8 cellular contexts compared by ENCODE assay signal in genomic region chr15:43776101-43776717, GRCh38. TPM values are rescaled to one million over a fixed set of nuclear protein-coding genes. Genes with fewer than 3 reads are reported as not detected.
DNase-seq lines count a peak whose midpoint lies in the region; ATAC-seq, FAIRE-seq and TF ChIP-seq lines count a peak whose summit lies in the region.

No MANE protein-coding gene starts in this region.

- CTCF ChIA-PET in Calu3 (lab: Charles Lee), result interaction anchor here (0.6 to 0.8 kb wide), 3 partner anchors 14 to 630 kb away, joined by 3 to 6 read pairs (median 3); no protein-coding TSS in a partner anchor
- CTCF ChIA-PET in activated CD4-positive, alpha-beta memory T cell treated with anti-CD3 and anti-CD28 coated beads for 36 hours (lab: Charles Lee), result interaction anchor here (0.8 to 2.1 kb wide), 8 partner anchors 12 to 34 kb away, joined by 3 to 15 read pairs (median 5); partner anchors contain the start of genes HYPK and SERINC4

- no peak for TF ChIP-seq POLR2A in H54 (IDR thresholded peaks at IDR 0.05; ENCODE audit: low read depth, low read length)

- no peak for FAIRE-seq in H54 (lab: Jason Lieb, UNC)

- no peaks in the 10 kb centered on the region for H3K27me3 Mint-ChIP-seq in Calu3 (ENCODE audit: unreplicated experiment)
- no peaks in the 10 kb centered on the region for H3K27me3 Mint-ChIP-seq in activated CD4-positive, alpha-beta memory T cell treated with anti-CD3 and anti-CD28 coated beads for 36 hours
- peaks cover 8% of the 10 kb centered on the region for H3K27me3 Mint-ChIP-seq in progenitor cell of endocrine pancreas

- peak overlapping the region; percentile 80 for H3K4me3 ChIP-seq in fibroblast of the aortic adventitia (ENCODE audit: low read depth, low read length)

- ATAC-seq in GM19324 (IDR thresholded peaks at IDR 0.05; ENCODE audit: low FRiP score, unreplicated experiment), result peak; percentile 54
- peak; percentile 63 for ATAC-seq in HG03342 (IDR thresholded peaks at IDR 0.05; ENCODE audit: unreplicated experiment)

- H3K27ac Mint-ChIP-seq in Calu3 (ENCODE audit: unreplicated experiment) (peak overlapping the region; percentile 79), progenitor cell of endocrine pancreas (peak overlapping the region; percentile 90)
- H3K27ac Mint-ChIP-seq in activated CD4-positive, alpha-beta memory T cell treated with anti-CD3 and anti-CD28 coated beads for 36 hours, result no peak overlapping the region

- H3K36me3 Mint-ChIP-seq in Calu3 (ENCODE audit: insufficient read depth, unreplicated experiment), result peaks cover 51% of the 10 kb centered on the region
- peaks cover 15% of the 10 kb centered on the region for H3K36me3 Mint-ChIP-seq in activated CD4-positive, alpha-beta memory T cell treated with anti-CD3 and anti-CD28 coated beads for 36 hours
- peaks cover 12% of the 10 kb centered on the region for H3K36me3 Mint-ChIP-seq in progenitor cell of endocrine pancreas (ENCODE audit: insufficient read depth)

- POLR2A ChIA-PET in activated CD4-positive, alpha-beta memory T cell treated with anti-CD3 and anti-CD28 coated beads for 36 hours (lab: Charles Lee), result interaction anchor here (1.1 to 2.5 kb wide), 7 partner anchors 12 to 51 kb away, joined by 4 to 21 read pairs (median 7); partner anchors contain the start of genes HYPK, MFAP1, SERF2 and SERINC4

- H3K4me1 Mint-ChIP-seq in Calu3 (ENCODE audit: low read depth, unreplicated experiment) (no peaks in the 10 kb centered on the region), progenitor cell of endocrine pancreas (ENCODE audit: low read depth) (peaks cover 2% of the 10 kb centered on the region)
- H3K4me1 Mint-ChIP-seq in activated CD4-positive, alpha-beta memory T cell treated with anti-CD3 and anti-CD28 coated beads for 36 hours (ENCODE audit: low read depth), result peaks cover 24% of the 10 kb centered on the region

- peak overlapping the region; percentile 74 for H3K4me3 Mint-ChIP-seq in Calu3 (ENCODE audit: low read depth, unreplicated experiment)
- H3K4me3 Mint-ChIP-seq in activated CD4-positive, alpha-beta memory T cell treated with anti-CD3 and anti-CD28 coated beads for 36 hours, result peak overlapping the region; percentile 85
- H3K4me3 Mint-ChIP-seq in progenitor cell of endocrine pancreas (ENCODE audit: low read depth), result peak overlapping the region; percentile 77

- H3K9me3 Mint-ChIP-seq in Calu3 (ENCODE audit: low read depth, unreplicated experiment) (no peaks in the 10 kb centered on the region), progenitor cell of endocrine pancreas (ENCODE audit: low read depth) (no peaks in the 10 kb centered on the region)
- no peaks in the 10 kb centered on the region for H3K9me3 Mint-ChIP-seq in activated CD4-positive, alpha-beta memory T cell treated with anti-CD3 and anti-CD28 coated beads for 36 hours

- intact Hi-C loops in Calu3 (cut with micrococcal nuclease; ENCODE audit: unreplicated experiment), result no loop called here
- intact Hi-C loops in activated CD4-positive, alpha-beta memory T cell treated with anti-CD3 and anti-CD28 coated beads for 36 hours (cut with micrococcal nuclease), result loop anchor here (2.0 kb wide), 1 partner anchor 27 kb away; no protein-coding TSS in a partner anchor

- no TSS peak for BruUV-seq in Calu3 (replicated peaks; lab: Mats Ljungman, UMichigan)

- TF ChIP-seq CTCF in Calu3 (IDR thresholded peaks at IDR 0.05; ENCODE audit: unreplicated experiment) (no peak), fibroblast of the aortic adventitia (IDR thresholded peaks at IDR 0.05; ENCODE audit: insufficient read depth, low read length) (no peak), progenitor cell of endocrine pancreas (IDR thresholded peaks at IDR 0.05; ENCODE audit: unreplicated experiment) (no peak)

- DNase-seq in Calu3 (no peak), fibroblast of the aortic adventitia (ENCODE audit: low read depth) (no peak), progenitor cell of endocrine pancreas (ENCODE audit: low spot score, unreplicated experiment) (no peak), NOMO-1 (lab: John Stamatoyannopoulos, UW; ENCODE audit: unreplicated experiment in 2 of 2) (no peak), H54 (ENCODE audit: insufficient read length, low spot score) (no peak)
- DNase-seq in activated CD4-positive, alpha-beta memory T cell treated with anti-CD3 and anti-CD28 coated beads for 36 hours, result peak; percentile 47

RNA-seq across cellular contexts. Expression of gene ELL3, which starts 0.6 kb away (rescaled TPM):
- total RNA-seq in Calu3 (2022) (1.3 and 2.0 TPM in 2 replicates), fibroblast of the aortic adventitia (ENCODE audit: low replicate concordance) (2.1 and 4.9 TPM in 2 replicates), progenitor cell of endocrine pancreas (2.1 and 3.8 TPM in 2 replicates)
- total RNA-seq in activated CD4-positive, alpha-beta memory T cell treated with anti-CD3 and anti-CD28 coated beads for 36 hours, result 1 to 10 TPM; 2.4 to 2.9 TPM

RNA-seq across cellular contexts. Expression of gene SERF2, which starts 15.9 kb away (rescaled TPM):
- total RNA-seq in Calu3 (2022), result 331 and 358 TPM in 2 replicates
- 100 to 1,000 TPM; 787 to 817 TPM for total RNA-seq in activated CD4-positive, alpha-beta memory T cell treated with anti-CD3 and anti-CD28 coated beads for 36 hours
- 516 and 576 TPM in 2 replicates for total RNA-seq in fibroblast of the aortic adventitia (ENCODE audit: low replicate concordance)
- 597 and 612 TPM in 2 replicates for total RNA-seq in progenitor cell of endocrine pancreas

RNA-seq across cellular contexts. Expression of gene SERINC4, which starts 23.8 kb away (rescaled TPM):
- total RNA-seq in Calu3 (2022) (0.33 TPM in 1 of 2 replicates, not detected in the other), fibroblast of the aortic adventitia (ENCODE audit: low replicate concordance) (0.18 TPM in 1 of 2 replicates, not detected in the other), progenitor cell of endocrine pancreas (0.33 and 0.36 TPM in 2 replicates)
- under 1 TPM; 0.10 to 0.15 TPM for total RNA-seq in activated CD4-positive, alpha-beta memory T cell treated with anti-CD3 and anti-CD28 coated beads for 36 hours

RNA-seq across cellular contexts. Expression of gene HYPK, which starts 24.2 kb away (rescaled TPM):
- total RNA-seq in Calu3 (2022) (15.8 and 17.4 TPM in 2 replicates), fibroblast of the aortic adventitia (ENCODE audit: low replicate concordance) (3.7 and 16.4 TPM in 2 replicates), progenitor cell of endocrine pancreas (14.6 and 20.0 TPM in 2 replicates)
- total RNA-seq in activated CD4-positive, alpha-beta memory T cell treated with anti-CD3 and anti-CD28 coated beads for 36 hours, result 10 to 100 TPM; 16.7 to 19.1 TPM

RNA-seq across cellular contexts. Expression of gene PDIA3, which starts 30.0 kb away (rescaled TPM):
- total RNA-seq in Calu3 (2022), result 409 and 431 TPM in 2 replicates
- total RNA-seq in activated CD4-positive, alpha-beta memory T cell treated with anti-CD3 and anti-CD28 coated beads for 36 hours, result 100 to 1,000 TPM; 286 to 291 TPM
- 172 and 180 TPM in 2 replicates for total RNA-seq in fibroblast of the aortic adventitia (ENCODE audit: low replicate concordance)
- 520 and 525 TPM in 2 replicates for total RNA-seq in progenitor cell of endocrine pancreas
